8 cellular contexts compared by ENCODE assay signal in the genomic region with DNA sequence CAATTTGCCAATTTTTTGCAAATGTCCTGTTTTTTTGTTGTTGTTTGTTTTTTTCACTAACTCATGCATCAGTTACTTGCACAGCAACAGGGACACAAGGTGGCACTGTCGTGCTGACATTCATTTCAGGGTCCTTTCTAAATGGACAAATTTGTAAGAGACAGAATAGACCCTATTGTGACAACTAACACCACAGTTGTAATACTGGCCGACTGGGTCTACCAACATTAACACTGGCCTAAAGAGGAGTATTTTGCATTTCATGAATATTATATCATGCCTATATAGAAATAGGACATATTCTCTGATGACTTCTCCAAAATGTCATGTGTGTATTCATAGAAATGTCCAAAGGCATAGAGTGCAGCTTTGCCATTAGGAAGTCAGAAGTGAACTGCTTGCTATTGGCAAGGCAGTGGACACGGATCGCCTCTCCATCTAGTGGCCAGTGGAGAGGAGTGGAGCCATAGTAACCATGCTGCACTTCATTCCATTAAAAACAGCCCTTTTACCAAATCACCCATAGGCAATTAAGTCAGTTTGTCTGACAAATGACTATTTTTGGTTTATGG. TPM values are rescaled to one million over a fixed set of nuclear protein-coding genes. Genes with fewer than 3 reads are reported as not detected.
DNase-seq lines count a peak whose midpoint lies in the region; ATAC-seq and TF ChIP-seq lines count a peak whose summit lies in the region.

No MANE protein-coding gene starts in this region.

- POLR2A ChIA-PET in activated CD4-positive, alpha-beta memory T cell treated with anti-CD3 and anti-CD28 coated beads for 36 hours (lab: Charles Lee): no interaction called here

- H3K36me3 Mint-ChIP-seq in activated CD4-positive, alpha-beta memory T cell treated with anti-CD3 and anti-CD28 coated beads for 36 hours: no peaks in the 10 kb centered on the region

- H3K4me3 ChIP-seq in effector memory CD4-positive, alpha-beta T cell (ENCODE audit: insufficient read depth, low read depth, low read length, poor library complexity, severe bottlenecking): no peak overlapping the region
- H3K4me3 ChIP-seq in mesodermal cell (ENCODE audit: extremely low read depth, insufficient read depth, low read length, poor library complexity, severe bottlenecking): no peak overlapping the region

- peaks cover 13% of the 10 kb centered on the region for H3K4me1 Mint-ChIP-seq in activated CD4-positive, alpha-beta memory T cell treated with anti-CD3 and anti-CD28 coated beads for 36 hours (ENCODE audit: low read depth)

- no CpG with 5 or more reads among the region's 4 CpGs for WGBS in mesodermal cell (ENCODE audit: insufficient coverage in 2 of 2), 2 experiments

- ATAC-seq in HG03095 (IDR thresholded peaks at IDR 0.05; ENCODE audit: unreplicated experiment): peak; percentile 50

- H3K9me3 Mint-ChIP-seq in activated CD4-positive, alpha-beta memory T cell treated with anti-CD3 and anti-CD28 coated beads for 36 hours: no peaks in the 10 kb centered on the region

- no peak overlapping the region for H3K27ac Mint-ChIP-seq in activated CD4-positive, alpha-beta memory T cell treated with anti-CD3 and anti-CD28 coated beads for 36 hours

- peak; percentile 72 for TF ChIP-seq CTCF in GM13977 (IDR thresholded peaks at IDR 0.05; ENCODE audit: extremely low read depth, insufficient read depth, missing control alignments)

- no peaks in the 10 kb centered on the region for H3K27me3 Mint-ChIP-seq in activated CD4-positive, alpha-beta memory T cell treated with anti-CD3 and anti-CD28 coated beads for 36 hours

- in situ Hi-C loops in ACHN (cut with HindIII; ENCODE audit: low pct_ligation_motif_present, low pct_unique_long_range_greater_than_20kb, low sequenced_read_pairs) (no loop called here), GM13977 (cut with MboI; ENCODE audit: low pct_unique_long_range_greater_than_20kb, low sequenced_read_pairs, unreplicated experiment) (loop anchor here (25.0 kb wide), 1 partner anchor 595 kb away; no protein-coding TSS in a partner anchor)

- no peaks in the 10 kb centered on the region for H3K27me3 ChIP-seq in effector memory CD4-positive, alpha-beta T cell (replicated peaks; ENCODE audit: control insufficient read depth, insufficient read depth, low read length, poor library complexity, severe bottlenecking)

- H3K9me3 ChIP-seq in effector memory CD4-positive, alpha-beta T cell (ENCODE audit: control insufficient read depth, low read length): no peaks in the 10 kb centered on the region
- no peaks in the 10 kb centered on the region for H3K9me3 ChIP-seq in mesodermal cell (ENCODE audit: control insufficient read depth, low read length)

- CTCF ChIA-PET in activated CD4-positive, alpha-beta memory T cell treated with anti-CD3 and anti-CD28 coated beads for 36 hours (lab: Charles Lee): interaction anchor here (0.7 to 5.6 kb wide), 21 partner anchors 8 to 723 kb away, joined by 3 to 72 read pairs (median 4); no protein-coding TSS in a partner anchor

- intact Hi-C loops in activated CD4-positive, alpha-beta memory T cell treated with anti-CD3 and anti-CD28 coated beads for 36 hours (cut with micrococcal nuclease): loop anchor here (1.0 to 5.0 kb wide), 7 partner anchors 52 to 722 kb away; no protein-coding TSS in a partner anchor

- DNase-seq in ACHN: peak; percentile 62
- peak; percentile 23 for DNase-seq in GM13977 (ENCODE audit: low spot score)
- DNase-seq in NCI-H2227 treated with DMSO at 0.1 percent for 48 hours (lab: John Stamatoyannopoulos, UW): peak; percentile 50
- DNase-seq in activated CD4-positive, alpha-beta memory T cell treated with anti-CD3 and anti-CD28 coated beads for 36 hours: peak; percentile 65
- DNase-seq in effector memory CD4-positive, alpha-beta T cell: peak; percentile 18 to 50 (median 29)
- peak; percentile 19 to 33 for DNase-seq in stimulated activated CD8-positive, alpha-beta memory T cell treated with anti-CD3 and anti-CD28 coated beads, Interleukin-7, amount 100 ng/mL, for 4 hours (ENCODE audit: low read depth in 2 of 2)

- no peaks in the 10 kb centered on the region for H3K36me3 ChIP-seq in effector memory CD4-positive, alpha-beta T cell (ENCODE audit: control insufficient read depth, insufficient read depth, low read length)
- no peaks in the 10 kb centered on the region for H3K36me3 ChIP-seq in mesodermal cell (ENCODE audit: control insufficient read depth, insufficient read depth, low read length)

- H3K4me1 ChIP-seq in effector memory CD4-positive, alpha-beta T cell (ENCODE audit: control insufficient read depth, insufficient read depth, low read length, poor library complexity, severe bottlenecking): peaks cover 7% of the 10 kb centered on the region
- H3K4me1 ChIP-seq in mesodermal cell (ENCODE audit: control insufficient read depth, insufficient read depth, low read length, poor library complexity, severe bottlenecking): no peaks in the 10 kb centered on the region

- no peak overlapping the region for H3K4me3 Mint-ChIP-seq in activated CD4-positive, alpha-beta memory T cell treated with anti-CD3 and anti-CD28 coated beads for 36 hours

- no peak overlapping the region for H3K27ac ChIP-seq in effector memory CD4-positive, alpha-beta T cell (ENCODE audit: insufficient read depth, low read length, poor library complexity, severe bottlenecking)
- peak overlapping the region; percentile 3 for H3K27ac ChIP-seq in mesodermal cell (ENCODE audit: low read depth, low read length, severe bottlenecking)

RNA-seq across cellular contexts. Expression of gene ZBTB20, which starts 54.8 kb away (rescaled TPM):
- total RNA-seq in activated CD4-positive, alpha-beta memory T cell treated with anti-CD3 and anti-CD28 coated beads for 36 hours: 1 to 10 TPM; 4.4 to 5.4 TPM
- polyA plus RNA-seq in mesodermal cell (2013, experiment 1 of 2): 1.8 TPM
- 1.1 TPM for polyA plus RNA-seq in mesodermal cell (2013, experiment 2 of 2)
